In the genomic region with DNA sequence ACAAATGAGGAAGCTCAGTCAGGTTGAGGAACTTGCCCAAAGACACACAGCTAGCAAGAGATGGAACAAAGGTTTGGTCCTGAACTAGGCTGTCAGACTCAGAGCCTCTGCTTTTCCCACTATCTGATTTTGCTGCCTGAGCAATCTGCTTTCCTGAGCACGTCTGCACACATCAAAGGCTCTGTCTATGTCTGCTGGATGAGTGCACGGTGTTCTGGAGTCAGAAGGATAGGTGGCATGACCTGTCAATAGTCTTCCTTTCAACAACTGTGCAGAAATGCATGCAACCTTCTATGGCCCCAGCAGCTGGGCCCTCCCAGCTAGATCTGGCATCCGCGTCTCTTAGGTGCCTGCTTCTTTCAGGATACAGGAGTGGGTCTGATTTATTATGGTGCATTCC, we compare ENCODE assay signal across 29 cellular contexts.
"Had no signal": no experiment of that assay in that cellular context is flagged by ENCODE, and none has a peak within 500 bp of the region (broad histone marks: within the 10 kb centered on the region; RNA-seq: fewer than 3 reads in every experiment).

No MANE protein-coding gene starts in this region.

- DNase-seq: activated CD4-positive, alpha-beta T cell treated with anti-CD3 and anti-CD28 coated beads for 4 hours; activated CD4-positive, alpha-beta T cell treated with anti-CD3 and anti-CD28 coated beads, Interleukin-2, amount 50 U/mL, for 4 hours; activated naive CD4-positive, alpha-beta T cell; activated T-cell treated with anti-CD3 and anti-CD28 coated beads for 4 hours; activated T-cell treated with anti-CD3 and anti-CD28 coated beads, Interleukin-2, amount 50 U/mL, for 72 hours; aorta; cerebellar nuclear complex; colonic mucosa; dorsolateral prefrontal cortex; effector memory CD4-positive, alpha-beta T cell; erythroblast; foreskin fibroblast; heart right ventricle; left ventricle myocardium superior; mucosa of descending colon; posterior cingulate gyrus; stimulated activated CD4-positive, alpha-beta T cell treated with anti-CD3 and anti-CD28 coated beads, Interleukin-4, amount 100 ng/mL, for 4 hours; stimulated activated CD8-positive, alpha-beta memory T cell treated with anti-CD3 and anti-CD28 coated beads, Interleukin-4, amount 100 ng/mL, for 48 hours; stimulated activated naive CD8-positive, alpha-beta T cell treated with anti-CD3 and anti-CD28 coated beads, Interleukin-15, amount 100 ng/mL, for 72 hours; substantia nigra; thyroid gland; upper lobe of right lung had no signal

- H3K27me3 ChIP-seq: cardiac muscle cell, colonic mucosa, dorsolateral prefrontal cortex, thyroid gland, upper lobe of right lung had no signal

- H3K36me3 ChIP-seq: cardiac muscle cell, colonic mucosa, heart right ventricle, thyroid gland, upper lobe of right lung had no signal

- H3K4me3 ChIP-seq: cardiac muscle cell, colonic mucosa, dorsolateral prefrontal cortex, heart right ventricle, mucosa of descending colon, skin epidermis, thyroid gland, upper lobe of right lung had no signal

- ATAC-seq: activated naive CD4-positive, alpha-beta T cell treated with anti-CD3 and anti-CD28 coated beads, Interleukin-2, amount 50 U/mL, for 72 hours; activated T-cell treated with anti-CD3 and anti-CD28 coated beads, Interleukin-2, amount 50 U/mL, for 72 hours; heart right ventricle; left ventricle myocardium superior; mucosa of descending colon; natural killer cell treated with Interleukin-12 subunit alpha and Interleukin-12 subunit beta and Interleukin-15 and Interleukin-18, amount 100 ng/mL, for 72 hours; sciatic nerve; stimulated activated memory B cell treated with anti-CD40 and anti-IgM and Interleukin-4, amounts not matched to agents 10 μg/mL and 1 μg/mL and 100 μg/mL, for 72 hours; stimulated activated naive CD8-positive, alpha-beta T cell treated with anti-CD3 and anti-CD28 coated beads, Interleukin-15, amount 100 ng/mL, for 72 hours; upper lobe of right lung had no signal

- H3K9me3 ChIP-seq: colonic mucosa, heart right ventricle, mucosa of descending colon, thyroid gland, upper lobe of right lung had no signal

- H3K4me1 ChIP-seq: colonic mucosa, heart right ventricle, thyroid gland, upper lobe of right lung had no signal

- H3K27ac ChIP-seq: cardiac muscle cell, colonic mucosa, dorsolateral prefrontal cortex, heart right ventricle, skin epidermis, thyroid gland, upper lobe of right lung, VCaP had no signal
